ENCODE assay signal across 11 cellular contexts in genomic region chr11:128575956-128576340, GRCh38. TPM values are rescaled to one million over a fixed set of nuclear protein-coding genes. Genes with fewer than 3 reads are reported as not detected.
DNase-seq lines count a peak whose midpoint lies in the region; ATAC-seq and TF ChIP-seq lines count a peak whose summit lies in the region.
"Had no signal": no experiment of that assay in that cellular context is flagged by ENCODE, and none has a peak within 500 bp of the region (broad histone marks: within the 10 kb centered on the region; RNA-seq: fewer than 3 reads in every experiment).

No MANE protein-coding gene starts in this region.

- H3K4me3 ChIP-seq in esophagus muscularis mucosa (no peak overlapping the region), WERI-Rb-1 (ENCODE audit: low read depth, low read length) (no peak overlapping the region)

- peak overlapping the region in 3 of 4 donors; percentile 25 to 39 (median 30) for H3K27ac ChIP-seq in esophagus muscularis mucosa (replicated peaks in 1 of 4)
- H3K27ac ChIP-seq in WERI-Rb-1 = no peak overlapping the region

- peak; percentile 60 for ATAC-seq in omental fat pad (ENCODE audit: low FRiP score)
- ATAC-seq in activated CD8-positive, alpha-beta memory T cell treated with anti-CD3 and anti-CD28 coated beads, Interleukin-2, amount 10 ng/mL, durations not matched to agents 7 days and 5 days = no peak
- ATAC-seq: stimulated activated naive CD8-positive, alpha-beta T cell treated with anti-CD3 and anti-CD28 coated beads, Interleukin-15, Interleukin-2, amounts not matched to agents 100 U/mL and 50 U/mL, for 24 hours had no signal

- intact Hi-C loops in esophagus muscularis mucosa (cut with DNase I) = no loop called here

- no peaks in the 10 kb centered on the region for H3K27me3 Mint-ChIP-seq in activated CD8-positive, alpha-beta memory T cell treated with anti-CD3 and anti-CD28 coated beads, Interleukin-2, amount 10 ng/mL, durations not matched to agents 7 days and 5 days

- H3K36me3 ChIP-seq in esophagus muscularis mucosa (no peaks in the 10 kb centered on the region), WERI-Rb-1 (no peaks in the 10 kb centered on the region)

- CTCF ChIA-PET in activated CD8-positive, alpha-beta memory T cell treated with anti-CD3 and anti-CD28 coated beads, Interleukin-2, amount 10 ng/mL, durations not matched to agents 7 days and 5 days (lab: Charles Lee) = interaction anchor here (0.9 kb wide), 1 partner anchor 418 kb away, joined by 3 read pairs; no protein-coding TSS in a partner anchor

- peaks cover 22% of the 10 kb centered on the region for H3K4me1 Mint-ChIP-seq in activated CD8-positive, alpha-beta memory T cell treated with anti-CD3 and anti-CD28 coated beads, Interleukin-2, amount 10 ng/mL, durations not matched to agents 7 days and 5 days

- no peak overlapping the region for H3K27ac Mint-ChIP-seq in activated CD8-positive, alpha-beta memory T cell treated with anti-CD3 and anti-CD28 coated beads, Interleukin-2, amount 10 ng/mL, durations not matched to agents 7 days and 5 days

- DNase-seq in DMS79 (lab: John Stamatoyannopoulos, UW) (peak; percentile 65), M059J (ENCODE audit: low read depth) (peak; percentile 43), esophagus muscularis mucosa (ENCODE audit: extremely low spot score) (no peak), omental fat pad (ENCODE audit: low spot score) (no peak), WERI-Rb-1 (no peak), NCI-H2196 (lab: John Stamatoyannopoulos, UW; ENCODE audit: unreplicated experiment) (no peak), NCI-H446 treated with DMSO at 0.1 percent for 48 hours (lab: John Stamatoyannopoulos, UW) (no peak)
- DNase-seq in activated CD8-positive, alpha-beta memory T cell treated with anti-CD3 and anti-CD28 coated beads, Interleukin-2, amount 10 ng/mL, durations not matched to agents 7 days and 5 days = no peak
- DNase-seq: foreskin melanocyte; stimulated activated naive CD8-positive, alpha-beta T cell treated with anti-CD3 and anti-CD28 coated beads, Interleukin-15, Interleukin-2, amounts not matched to agents 100 U/mL and 50 U/mL, for 24 hours had no signal

- no peak for TF ChIP-seq EP300 in esophagus muscularis mucosa (IDR thresholded peaks at IDR 0.05)

- H3K9me3 ChIP-seq in esophagus muscularis mucosa = no peaks in the 10 kb centered on the region
- no peaks in the 10 kb centered on the region for H3K9me3 ChIP-seq in WERI-Rb-1 (ENCODE audit: severe bottlenecking)

- no peak overlapping the region for H3K4me3 Mint-ChIP-seq in activated CD8-positive, alpha-beta memory T cell treated with anti-CD3 and anti-CD28 coated beads, Interleukin-2, amount 10 ng/mL, durations not matched to agents 7 days and 5 days

- H3K27me3 ChIP-seq in esophagus muscularis mucosa (peaks cover 0 to 5% (median 0%) of the 10 kb centered on the region in 4 donors), WERI-Rb-1 (ENCODE audit: insufficient read depth, low read depth, severe bottlenecking) (no peaks in the 10 kb centered on the region)

- no peak for TF ChIP-seq CTCF in esophagus muscularis mucosa (IDR thresholded peaks at IDR 0.05)
- no peak for TF ChIP-seq CTCF in omental fat pad (IDR thresholded peaks at IDR 0.05)
- no peak for TF ChIP-seq CTCF in WERI-Rb-1 (IDR thresholded peaks at IDR 0.05; ENCODE audit: low read depth, low read length)

- H3K4me1 ChIP-seq in esophagus muscularis mucosa = peaks cover 9 to 32% (median 23%) of the 10 kb centered on the region in 4 donors

- H3K9me3 Mint-ChIP-seq in activated CD8-positive, alpha-beta memory T cell treated with anti-CD3 and anti-CD28 coated beads, Interleukin-2, amount 10 ng/mL, durations not matched to agents 7 days and 5 days (ENCODE audit: low read depth) = no peaks in the 10 kb centered on the region

- H3K36me3 Mint-ChIP-seq in activated CD8-positive, alpha-beta memory T cell treated with anti-CD3 and anti-CD28 coated beads, Interleukin-2, amount 10 ng/mL, durations not matched to agents 7 days and 5 days = no peaks in the 10 kb centered on the region
- H3K36me3 Mint-ChIP-seq: activated naive CD4-positive, alpha-beta T cell treated with anti-CD3 and anti-CD28 coated beads, Interleukin-2, amount 50 U/mL, for 72 hours had no signal

- 8% methylated on average over 3 of the region's 3 CpGs for WGBS in esophagus muscularis mucosa

- TF ChIP-seq POLR2A in esophagus muscularis mucosa (IDR thresholded peaks at IDR 0.05; ENCODE audit: low read depth) = no peak

RNA-seq across cellular contexts. Expression of gene ETS1, which starts 11.4 kb away (rescaled TPM):
- 57.7 and 67.7 TPM in 2 replicates for total RNA-seq in M059J (2014; rRNA removed; shearing (Covaris generic))
- total RNA-seq in esophagus muscularis mucosa (10 to 100 TPM; 39.5 to 74.4 (median 59.7) TPM), omental fat pad (100 to 1,000 TPM in 3 of 4 donors, 10 to 100 TPM in 1; 72.4 to 211 (median 165) TPM)
- total RNA-seq in activated CD8-positive, alpha-beta memory T cell treated with anti-CD3 and anti-CD28 coated beads, Interleukin-2, amount 10 ng/mL, durations not matched to agents 7 days and 5 days = 100 to 1,000 TPM; 408 to 671 TPM

Comparison
In these comparisons a context has a peak if more than half of its experiments do, and no peak if none do; other contexts are left out.
1. DNase-seq: peak in DMS79 (single experiment) and M059J (single experiment); none in esophagus muscularis mucosa (single experiment), omental fat pad (single experiment), WERI-Rb-1 (single experiment), activated CD8-positive, alpha-beta memory T cell treated with anti-CD3 and anti-CD28 coated beads, Interleukin-2, amount 10 ng/mL, durations not matched to agents 7 days and 5 days (single experiment), NCI-H2196 (single experiment) and NCI-H446 treated with DMSO at 0.1 percent for 48 hours (single experiment).